In genomic region chr6:36357872-36358234, GRCh38 we compare ENCODE assay signal across 16 cellular contexts. TPM values are rescaled to one million over a fixed set of nuclear protein-coding genes. Genes with fewer than 3 reads are reported as not detected.
A peak's percentile ranks its signal among the peaks of the same experiment; 100 is the strongest.
DNase-seq lines count a peak whose midpoint lies in the region; ATAC-seq, FAIRE-seq and TF ChIP-seq lines count a peak whose summit lies in the region.
"Had no signal": no experiment of that assay in that cellular context is flagged by ENCODE, and none has a peak within 500 bp of the region (broad histone marks: within the 10 kb centered on the region; RNA-seq: fewer than 3 reads in every experiment).

No MANE protein-coding gene starts in this region.

- peak overlapping the region in 3 of 4 donors; percentile 7 to 67 (median 55) for H3K27ac ChIP-seq in body of pancreas
- no peak overlapping the region for H3K27ac ChIP-seq in thyroid gland
- H3K27ac ChIP-seq in RWPE1: no peak overlapping the region

- no peak for DNase-seq in GM12892 (ENCODE audit: insufficient read length)
- DNase-seq in body of pancreas: no peak
- no peak for DNase-seq in sciatic nerve (ENCODE audit: low spot score)
- DNase-seq in thyroid gland: no peak
- DNase-seq in RWPE1 (ENCODE audit: low spot score): no peak
- DNase-seq in NCI-H82 treated with DMSO at 0.1 percent for 48 hours (lab: John Stamatoyannopoulos, UW; ENCODE audit: unreplicated experiment): no peak
- DNase-seq: GF-D8, H7, NCI-H187 had no signal

- no peaks in the 10 kb centered on the region for H3K27me3 ChIP-seq in body of pancreas
- H3K27me3 ChIP-seq in thyroid gland: no peaks in the 10 kb centered on the region
- H3K27me3 ChIP-seq: esophagus muscularis mucosa had no signal

- WGBS in body of pancreas, 2 donors: 76 to 85% methylated on average over 3 of the region's 3 CpGs
- 86 to 91% methylated on average over 3 of the region's 3 CpGs for WGBS in thyroid gland, 2 donors

- H3K4me1 ChIP-seq in body of pancreas (peaks cover 27% of the 10 kb centered on the region), thyroid gland (peaks cover 0 to 18% of the 10 kb centered on the region in 2 donors)

- TF ChIP-seq CTCF in body of pancreas (IDR thresholded peaks at IDR 0.05) (no peak), thyroid gland (IDR thresholded peaks at IDR 0.05) (no peak), RWPE1 (conservative IDR thresholded peaks at IDR 0.05; ENCODE audit: low read depth) (no peak)

- H3K36me3 ChIP-seq in body of pancreas (replicated peaks in 1 of 2; ENCODE audit: insufficient read depth in 1 of 2, low read depth in 2 of 2) (no peaks in the 10 kb centered on the region), thyroid gland (no peaks in the 10 kb centered on the region)
- H3K36me3 ChIP-seq: esophagus muscularis mucosa had no signal

- H3K9me3 ChIP-seq in body of pancreas (no peaks in the 10 kb centered on the region), thyroid gland (no peaks in the 10 kb centered on the region)
- H3K9me3 ChIP-seq: esophagus muscularis mucosa had no signal

- TF ChIP-seq POLR2A in GM12892 (IDR thresholded peaks at IDR 0.05; ENCODE audit: low read depth, low read length) (no peak), body of pancreas (IDR thresholded peaks at IDR 0.05) (no peak), thyroid gland (IDR thresholded peaks at IDR 0.05) (no peak)

- CTCF ChIA-PET in RWPE1 (lab: Yijun Ruan, JAX): interaction anchor here (0.6 to 1.7 kb wide), 4 partner anchors 17 to 774 kb away, joined by 4 to 6 read pairs (median 5); no protein-coding TSS in a partner anchor

- POLR2A ChIA-PET in RWPE1 (lab: Yijun Ruan, JAX; ENCODE audit: low non-redundant PET): no interaction called here

- FAIRE-seq in GM12892 (lab: Jason Lieb, UNC): peak; percentile 53

- intact Hi-C loops in body of pancreas (cut with DNase I): no loop called here
- intact Hi-C loops in sciatic nerve (cut with DNase I): no loop called here
- intact Hi-C loops in thyroid gland (cut with DNase I): no loop called here

- no peak overlapping the region for H3K4me3 ChIP-seq in body of pancreas
- H3K4me3 ChIP-seq in thyroid gland (replicated peaks in 1 of 3): no peak overlapping the region
- H3K4me3 ChIP-seq: esophagus muscularis mucosa, lung had no signal

- ATAC-seq in GM21786 (IDR thresholded peaks at IDR 0.05; ENCODE audit: unreplicated experiment) (peak; percentile 37), body of pancreas (peak; percentile 35), sciatic nerve (peak; percentile 18), HG03159 (IDR thresholded peaks at IDR 0.05; ENCODE audit: unreplicated experiment) (no peak)
- ATAC-seq: WTC11 had no signal

RNA-seq across cellular contexts. Expression of gene BNIP5, which starts 21.2 kb away (rescaled TPM):
- polyA plus RNA-seq in GM12892 (2012; ENCODE audit: missing spikeins): 0.06 TPM
- under 1 TPM; 0.33 to 0.52 TPM for total RNA-seq in body of pancreas
- not detected for total RNA-seq in sciatic nerve
- not detected for total RNA-seq in thyroid gland
- total RNA-seq: activated T-helper 2 cell treated with anti-CD3 and anti-CD28 coated beads, Interferon-gamma antibody, Interleukin-2, Interleukin-4, amounts not matched to agents 10 μg/mL and 5 μg/mL and 100 μg/mL, durations not matched to agents 14 hours and 24 hours and 36 hours; cerebellum; esophagus muscularis mucosa; H7; WTC11 had no signal

RNA-seq across cellular contexts. Expression of gene ETV7, which starts 29.6 kb away (rescaled TPM):
- 2.9 TPM for polyA plus RNA-seq in GM12892 (2012; ENCODE audit: missing spikeins)
- under 1 TPM; 0.66 to 0.78 TPM for total RNA-seq in body of pancreas
- total RNA-seq in sciatic nerve: 6.7 TPM
- total RNA-seq in thyroid gland: 1 to 10 TPM in 1 of 4 donors, not detected in 3; 1.4 TPM
- total RNA-seq: cerebellum had no signal

Comparison
In these comparisons a context has a peak if more than half of its experiments do, and no peak if none do; other contexts are left out.
1. H3K27ac ChIP-seq: peak in body of pancreas (3 of 4); none in thyroid gland (0 of 3) and RWPE1 (single experiment).